25 cellular contexts compared by ENCODE assay signal in the genomic region with DNA sequence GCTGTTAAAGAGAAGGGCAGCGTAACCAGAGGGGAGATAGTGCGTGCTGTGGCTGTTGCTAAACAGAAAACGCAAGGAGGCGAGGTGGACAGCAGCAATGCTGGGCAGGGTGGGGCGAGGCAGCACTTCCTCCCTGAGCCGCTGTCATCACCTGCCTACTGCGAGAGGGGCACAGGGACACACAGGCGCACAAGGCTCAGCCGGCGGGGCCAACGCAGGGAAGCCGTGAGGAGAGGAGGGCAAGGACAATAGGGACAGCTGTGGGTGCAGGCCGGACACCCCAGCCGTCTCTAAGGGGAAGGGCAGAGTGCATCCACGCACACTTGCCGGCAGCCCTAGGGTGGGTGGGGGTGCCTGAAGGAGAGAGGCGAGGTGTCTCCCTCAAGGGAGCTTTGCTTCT.
"Had no signal": no experiment of that assay in that cellular context is flagged by ENCODE, and none has a peak within 500 bp of the region (broad histone marks: within the 10 kb centered on the region; RNA-seq: fewer than 3 reads in every experiment).

No MANE protein-coding gene starts in this region.

- H3K9me3 ChIP-seq: body of pancreas, left ventricle myocardium inferior, sigmoid colon, upper lobe of left lung had no signal

- ATAC-seq: body of pancreas; esophagus mucosa; SK-N-SH treated with all-trans-retinoic acid at 6 μM for 48 hours; stimulated activated naive CD8-positive, alpha-beta T cell treated with anti-CD3 and anti-CD28 coated beads, Interleukin-15, Interleukin-2, amounts not matched to agents 100 U/mL and 50 U/mL, for 24 hours; T-cell had no signal

- H3K4me3 Mint-ChIP-seq: activated B cell treated with CpG ODN at 0.5 μM for 24 hours; activated naive CD4-positive, alpha-beta T cell treated with anti-CD3 and anti-CD28 coated beads, Interleukin-2, amount 50 U/mL, for 24 hours; T-cell had no signal

- H3K27me3 Mint-ChIP-seq: activated B cell treated with CpG ODN at 0.5 μM for 24 hours; activated naive CD4-positive, alpha-beta T cell treated with anti-CD3 and anti-CD28 coated beads, Interleukin-2, amount 50 U/mL, for 24 hours; T-cell had no signal

- H3K27me3 ChIP-seq: body of pancreas, hepatocyte, sigmoid colon, upper lobe of left lung had no signal

- H3K4me1 ChIP-seq: body of pancreas, sigmoid colon, upper lobe of left lung had no signal

- H3K9me3 Mint-ChIP-seq: activated B cell treated with CpG ODN at 0.5 μM for 24 hours; activated naive CD4-positive, alpha-beta T cell treated with anti-CD3 and anti-CD28 coated beads, Interleukin-2, amount 50 U/mL, for 24 hours; T-cell had no signal

- H3K36me3 Mint-ChIP-seq: activated naive CD4-positive, alpha-beta T cell treated with anti-CD3 and anti-CD28 coated beads, Interleukin-2, amount 50 U/mL, for 24 hours had no signal

- H3K4me3 ChIP-seq: body of pancreas, hepatocyte, left ventricle myocardium inferior, sigmoid colon, smooth muscle cell, upper lobe of left lung had no signal

- H3K27ac Mint-ChIP-seq: activated B cell treated with CpG ODN at 0.5 μM for 24 hours; activated naive CD4-positive, alpha-beta T cell treated with anti-CD3 and anti-CD28 coated beads, Interleukin-2, amount 50 U/mL, for 24 hours; T-cell had no signal

- H3K27ac ChIP-seq: body of pancreas, hepatocyte, left ventricle myocardium inferior, sigmoid colon, upper lobe of left lung had no signal

- DNase-seq: activated B cell treated with CpG ODN at 0.5 μM for 24 hours; activated CD4-positive, alpha-beta T cell treated with anti-CD3 and anti-CD28 coated beads for 4 hours; activated CD4-positive, alpha-beta T cell treated with anti-CD3 and anti-CD28 coated beads, Interleukin-2, amount 50 U/mL, for 48 hours; activated gamma-delta T cell treated with Interleukin-2 at 50 U/mL for 16 hours; anterior cingulate cortex; body of pancreas; caudate nucleus; effector memory CD4-positive, alpha-beta T cell; foreskin melanocyte; glutamatergic neuron; immature natural killer cell; left ventricle myocardium inferior; sigmoid colon; stimulated activated CD4-positive, alpha-beta T cell treated with anti-CD3 and anti-CD28 coated beads, Interleukin-15, amount 100 ng/mL, for 24 hours; stimulated activated CD4-positive, alpha-beta T cell treated with anti-CD3 and anti-CD28 coated beads, Interleukin-2, amount 100 ng/mL, for 48 hours; stimulated activated CD8-positive, alpha-beta memory T cell treated with anti-CD3 and anti-CD28 coated beads, Interleukin-4, amount 100 ng/mL, for 48 hours; stimulated activated naive CD8-positive, alpha-beta T cell treated with anti-CD3 and anti-CD28 coated beads, Interleukin-15, Interleukin-2, amounts not matched to agents 100 U/mL and 50 U/mL, for 24 hours; T-cell; T1000 had no signal

- H3K36me3 ChIP-seq: left ventricle myocardium inferior, sigmoid colon, upper lobe of left lung had no signal
